Comparison of ENCODE assay signal across 1 cellular context in the genomic region with DNA sequence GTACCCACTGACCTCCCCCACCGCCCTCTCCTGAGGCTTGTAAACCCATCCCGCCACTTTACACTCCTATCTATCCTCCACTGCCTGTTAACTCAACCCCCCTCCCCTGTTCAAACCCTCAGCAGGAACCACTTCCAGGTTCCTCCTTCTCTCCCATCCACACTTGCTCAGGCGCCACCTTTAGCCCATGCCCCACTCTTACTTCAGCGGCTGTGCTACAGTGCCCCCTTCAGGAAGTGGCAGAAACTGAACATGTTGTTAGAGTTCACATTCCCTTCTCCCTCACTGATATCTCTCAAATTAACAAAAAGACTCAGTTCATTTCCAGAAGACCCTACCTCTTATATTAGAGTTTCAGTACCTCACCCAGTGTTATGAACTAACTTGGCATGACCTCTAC.
TF ChIP-seq lines count a peak whose summit lies in the region.

No MANE protein-coding gene starts in this region.

TF ChIP-seq in GM23338, 12 proteins besides CTCF, POLR2A, EP300 and RAD21 (continued from another document):
- TF ChIP-seq NANOG (IDR thresholded peaks at IDR 0.05; ENCODE audit: borderline replicate concordance) (no peak), EZH2 (IDR thresholded peaks at IDR 0.05; ENCODE audit: low read depth, unreplicated experiment) (no peak)
TF ChIP-seq in GM23338: peak in this region for 0.
